ENCODE assay signal across 8 cellular contexts in genomic region chr4:124018383-124019317, GRCh38.
DNase-seq lines count a peak whose midpoint lies in the region; ATAC-seq and TF ChIP-seq lines count a peak whose summit lies in the region.

No MANE protein-coding gene starts in this region.

- H3K9me3 Mint-ChIP-seq in activated T-cell treated with anti-CD3 and anti-CD28 coated beads, Interleukin-2, amount 50 U/mL, for 72 hours: peaks cover 4 to 10% of the 10 kb centered on the region in 2 donors
- peaks cover 33% of the 10 kb centered on the region for H3K9me3 Mint-ChIP-seq in nephron progenitor cell

- peak overlapping the region; percentile 44 to 54 for H3K4me3 Mint-ChIP-seq in activated T-cell treated with anti-CD3 and anti-CD28 coated beads, Interleukin-2, amount 50 U/mL, for 72 hours
- no peak overlapping the region for H3K4me3 Mint-ChIP-seq in nephron progenitor cell

- no peaks in the 10 kb centered on the region for H3K36me3 Mint-ChIP-seq in activated T-cell treated with anti-CD3 and anti-CD28 coated beads, Interleukin-2, amount 50 U/mL, for 72 hours (ENCODE audit: insufficient read depth in 2 of 2)
- H3K36me3 Mint-ChIP-seq in nephron progenitor cell (ENCODE audit: low read depth): peaks cover 27% of the 10 kb centered on the region

- H3K4me1 Mint-ChIP-seq in activated T-cell treated with anti-CD3 and anti-CD28 coated beads, Interleukin-2, amount 50 U/mL, for 72 hours (ENCODE audit: low read depth): peaks cover 9% of the 10 kb centered on the region
- H3K4me1 Mint-ChIP-seq in nephron progenitor cell: peaks cover 42% of the 10 kb centered on the region

- DNase-seq in activated T-cell treated with anti-CD3 and anti-CD28 coated beads, Interleukin-2, amount 50 U/mL, for 72 hours: peak; percentile 1 to 8
- no peak for DNase-seq in activated T-cell treated with anti-CD3 and anti-CD28 coated beads, Interleukin-2, amount 50 U/mL, for 1 hour
- peak in 2 of 3 experiments; percentile 60 to 75 for DNase-seq in NCI-H1417 (lab: John Stamatoyannopoulos, UW)
- DNase-seq in dermis microvascular lymphatic vessel endothelial cell (ENCODE audit: low read depth in 2 of 2): peak; percentile 36 to 51
- peak; percentile 48 for DNase-seq in nephron progenitor cell
- DNase-seq in AML-193 (lab: John Stamatoyannopoulos, UW): no peak
- no peak for DNase-seq in NCI-H526 treated with DMSO at 0.1 percent for 48 hours (lab: John Stamatoyannopoulos, UW)

- no peak for TF ChIP-seq CTCF in nephron progenitor cell (IDR thresholded peaks at IDR 0.05)

- peak; percentile 76 to 82 for ATAC-seq in activated T-cell treated with anti-CD3 and anti-CD28 coated beads, Interleukin-2, amount 50 U/mL, for 72 hours (replicated peaks in 1 of 2)
- peak; percentile 99 for ATAC-seq in HG02610 (IDR thresholded peaks at IDR 0.05; ENCODE audit: unreplicated experiment)

- H3K27ac Mint-ChIP-seq in activated T-cell treated with anti-CD3 and anti-CD28 coated beads, Interleukin-2, amount 50 U/mL, for 72 hours: peak overlapping the region; percentile 89
- H3K27ac Mint-ChIP-seq in nephron progenitor cell: peak overlapping the region; percentile 96

- H3K27me3 Mint-ChIP-seq in activated T-cell treated with anti-CD3 and anti-CD28 coated beads, Interleukin-2, amount 50 U/mL, for 72 hours (ENCODE audit: low read depth): no peaks in the 10 kb centered on the region
- H3K27me3 Mint-ChIP-seq in nephron progenitor cell (ENCODE audit: low read depth, poor library complexity): peaks cover 3% of the 10 kb centered on the region

Comparison
In these comparisons a context has a peak if more than half of its experiments do, and no peak if none do; other contexts are left out.
1. DNase-seq: peak in activated T-cell treated with anti-CD3 and anti-CD28 coated beads, Interleukin-2, amount 50 U/mL, for 72 hours (2 of 2), NCI-H1417 (2 of 3), dermis microvascular lymphatic vessel endothelial cell (2 of 2) and nephron progenitor cell (single experiment); none in activated T-cell treated with anti-CD3 and anti-CD28 coated beads, Interleukin-2, amount 50 U/mL, for 1 hour (single experiment), AML-193 (0 of 2) and NCI-H526 treated with DMSO at 0.1 percent for 48 hours (single experiment).